1 cellular context compared by ENCODE assay signal in the genomic region with DNA sequence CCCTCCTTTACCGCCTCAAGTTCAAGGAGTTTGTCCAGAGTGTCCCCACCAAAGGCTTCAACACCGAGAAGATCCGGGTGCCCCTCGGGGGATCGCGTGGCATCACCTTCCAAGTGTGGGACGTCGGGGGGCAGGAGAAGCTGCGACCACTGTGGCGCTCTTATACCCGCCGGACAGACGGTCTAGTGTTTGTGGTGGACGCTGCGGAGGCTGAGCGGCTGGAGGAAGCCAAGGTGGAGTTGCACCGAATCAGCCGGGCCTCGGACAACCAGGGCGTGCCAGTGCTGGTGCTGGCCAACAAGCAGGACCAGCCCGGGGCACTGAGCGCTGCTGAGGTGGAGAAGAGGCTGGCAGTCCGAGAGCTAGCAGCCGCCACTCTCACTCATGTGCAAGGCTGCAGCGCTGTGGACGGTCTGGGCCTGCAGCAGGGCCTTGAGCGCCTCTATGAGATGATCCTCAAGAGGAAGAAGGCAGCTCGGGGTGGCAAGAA.
TF ChIP-seq lines count a peak whose summit lies in the region.

No MANE protein-coding gene starts in this region.

TF ChIP-seq in HepG2, 621 proteins besides CTCF, POLR2A, EP300 and RAD21 (continued from another document and continues in another):
- no peak for TF ChIP-seq HMGXB3 (CRISPR knock-in tag; IDR thresholded peaks at IDR 0.05; ENCODE audit: borderline replicate concordance)
- TF ChIP-seq THYN1 (CRISPR knock-in tag; IDR thresholded peaks at IDR 0.05; ENCODE audit: borderline replicate concordance, low read depth) = no peak
- no peak for TF ChIP-seq BRCA1 (CRISPR knock-in tag; IDR thresholded peaks at IDR 0.05)
- peak; percentile 90 for TF ChIP-seq ZBTB4 (CRISPR knock-in tag; IDR thresholded peaks at IDR 0.05; ENCODE audit: borderline replicate concordance)
- no peak for TF ChIP-seq NKX3-1 (CRISPR knock-in tag; IDR thresholded peaks at IDR 0.05)
- TF ChIP-seq ZBTB38 (CRISPR knock-in tag; IDR thresholded peaks at IDR 0.05) = peak; percentile 99
- no peak for TF ChIP-seq ZNF737 (CRISPR knock-in tag; IDR thresholded peaks at IDR 0.05; ENCODE audit: borderline replicate concordance)
- TF ChIP-seq GPN1 (CRISPR knock-in tag; IDR thresholded peaks at IDR 0.05; ENCODE audit: borderline replicate concordance) = no peak
- no peak for TF ChIP-seq SNRNP70 (IDR thresholded peaks at IDR 0.05; ENCODE audit: low read depth, low read length)
- 0 out of 2 replicates have a peak, but pooled peaks have one; percentile 30 for TF ChIP-seq RXRA (CRISPR knock-in tag; IDR thresholded peaks at IDR 0.05)
- TF ChIP-seq, protein P1, sequence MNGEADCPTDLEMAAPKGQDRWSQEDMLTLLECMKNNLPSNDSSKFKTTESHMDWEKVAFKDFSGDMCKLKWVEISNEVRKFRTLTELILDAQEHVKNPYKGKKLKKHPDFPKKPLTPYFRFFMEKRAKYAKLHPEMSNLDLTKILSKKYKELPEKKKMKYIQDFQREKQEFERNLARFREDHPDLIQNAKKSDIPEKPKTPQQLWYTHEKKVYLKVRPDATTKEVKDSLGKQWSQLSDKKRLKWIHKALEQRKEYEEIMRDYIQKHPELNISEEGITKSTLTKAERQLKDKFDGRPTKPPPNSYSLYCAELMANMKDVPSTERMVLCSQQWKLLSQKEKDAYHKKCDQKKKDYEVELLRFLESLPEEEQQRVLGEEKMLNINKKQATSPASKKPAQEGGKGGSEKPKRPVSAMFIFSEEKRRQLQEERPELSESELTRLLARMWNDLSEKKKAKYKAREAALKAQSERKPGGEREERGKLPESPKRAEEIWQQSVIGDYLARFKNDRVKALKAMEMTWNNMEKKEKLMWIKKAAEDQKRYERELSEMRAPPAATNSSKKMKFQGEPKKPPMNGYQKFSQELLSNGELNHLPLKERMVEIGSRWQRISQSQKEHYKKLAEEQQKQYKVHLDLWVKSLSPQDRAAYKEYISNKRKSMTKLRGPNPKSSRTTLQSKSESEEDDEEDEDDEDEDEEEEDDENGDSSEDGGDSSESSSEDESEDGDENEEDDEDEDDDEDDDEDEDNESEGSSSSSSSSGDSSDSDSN (CRISPR knock-in tag; IDR thresholded peaks at IDR 0.05) = peak; percentile 44; the same call in 1 of the 2 replicates
- no peak for TF ChIP-seq ZSCAN21 (CRISPR knock-in tag; IDR thresholded peaks at IDR 0.05; ENCODE audit: borderline replicate concordance)
- TF ChIP-seq XRCC5 (optimal IDR thresholded peaks at IDR 0.05; ENCODE audit: low read length) = no peak
- no peak for TF ChIP-seq PRDM15 (CRISPR knock-in tag; IDR thresholded peaks at IDR 0.05)
- peak; percentile 57; the same call in 1 of the 2 replicates for TF ChIP-seq ZNF225 (CRISPR knock-in tag; IDR thresholded peaks at IDR 0.05)
- TF ChIP-seq MBD4 (IDR thresholded peaks at IDR 0.05; ENCODE audit: borderline replicate concordance, low read length) = no peak
- peak; percentile 76 for TF ChIP-seq HNRNPL (IDR thresholded peaks at IDR 0.05; ENCODE audit: low read depth, low read length)
- no peak for TF ChIP-seq MEIS1 (CRISPR knock-in tag; IDR thresholded peaks at IDR 0.05; ENCODE audit: borderline replicate concordance)
- TF ChIP-seq PAF1 (CRISPR knock-in tag; IDR thresholded peaks at IDR 0.05) = peak; percentile 77
- no peak for TF ChIP-seq ZNF547 (CRISPR knock-in tag; IDR thresholded peaks at IDR 0.05)
- TF ChIP-seq SRY (CRISPR knock-in tag; IDR thresholded peaks at IDR 0.05) = no peak
- no peak for TF ChIP-seq SATB2 (CRISPR knock-in tag; IDR thresholded peaks at IDR 0.05)
- no peak for TF ChIP-seq RNF2 (conservative IDR thresholded peaks at IDR 0.05; ENCODE audit: low read depth)
- TF ChIP-seq SP140L (CRISPR knock-in tag; IDR thresholded peaks at IDR 0.05; ENCODE audit: borderline replicate concordance) = no peak
- TF ChIP-seq MAZ (IDR thresholded peaks at IDR 0.05; ENCODE audit: borderline replicate concordance, low read depth, low read length) = no peak
- TF ChIP-seq MAZ (CRISPR knock-in tag; IDR thresholded peaks at IDR 0.05; ENCODE audit: low read depth) = no peak
- TF ChIP-seq ZNF143 (CRISPR knock-in tag; IDR thresholded peaks at IDR 0.05) = no peak
- no peak for TF ChIP-seq IRF2 (CRISPR knock-in tag; IDR thresholded peaks at IDR 0.05)
- TF ChIP-seq GLMP (CRISPR knock-in tag; IDR thresholded peaks at IDR 0.05; ENCODE audit: borderline replicate concordance) = no peak
- TF ChIP-seq ZNF256 (CRISPR knock-in tag; conservative IDR thresholded peaks at IDR 0.05) = no peak
- no peak for TF ChIP-seq ZNF615 (CRISPR knock-in tag; IDR thresholded peaks at IDR 0.05; ENCODE audit: borderline replicate concordance)
- no peak for TF ChIP-seq HMG20B (CRISPR knock-in tag; conservative IDR thresholded peaks at IDR 0.05)
- TF ChIP-seq TEF (CRISPR knock-in tag; IDR thresholded peaks at IDR 0.05) = no peak
- no peak for TF ChIP-seq SMYD3 (CRISPR knock-in tag; IDR thresholded peaks at IDR 0.05)
- TF ChIP-seq SP2 (CRISPR knock-in tag; IDR thresholded peaks at IDR 0.05) = no peak
- no peak for TF ChIP-seq U2AF2 (IDR thresholded peaks at IDR 0.05; ENCODE audit: low read depth, low read length)
- no peak for TF ChIP-seq ZFP1 (CRISPR knock-in tag; IDR thresholded peaks at IDR 0.05)
- TF ChIP-seq TEAD3 (CRISPR knock-in tag; optimal IDR thresholded peaks at IDR 0.05; ENCODE audit: borderline replicate concordance) = no peak
- TF ChIP-seq ZFP36L2 (CRISPR knock-in tag; IDR thresholded peaks at IDR 0.05) = no peak
- peak; percentile 41 for TF ChIP-seq AGO1 (IDR thresholded peaks at IDR 0.05; ENCODE audit: low read depth, low read length, poor library complexity, severe bottlenecking)
- TF ChIP-seq GABPB1 (CRISPR knock-in tag; IDR thresholded peaks at IDR 0.05) = peak; percentile 37; the same call in 1 of the 2 replicates
- TF ChIP-seq KDM4B (CRISPR knock-in tag; IDR thresholded peaks at IDR 0.05) = no peak
